ENCODE assay signal across 8 cellular contexts in genomic region chr12:10716704-10717315, GRCh38. TPM values are rescaled to one million over a fixed set of nuclear protein-coding genes. Genes with fewer than 3 reads are reported as not detected.
DNase-seq lines count a peak whose midpoint lies in the region; ATAC-seq, FAIRE-seq and TF ChIP-seq lines count a peak whose summit lies in the region.

No MANE protein-coding gene starts in this region.

- TF ChIP-seq POLR2A in GM12891 (IDR thresholded peaks at IDR 0.05; ENCODE audit: low read depth, low read length) = no peak

- DNase-seq in NCI-H2171 treated with DMSO at 0.1 percent for 48 hours (lab: John Stamatoyannopoulos, UW) (peak; percentile 51), NCI-H2171 (lab: John Stamatoyannopoulos, UW) (no peak), cerebellar cortex (ENCODE audit: low spot score) (peak; percentile 8), lung microvascular endothelial cell (ENCODE audit: low read depth in 2 of 2) (peak; percentile 94 to 96), urothelium cell line (ENCODE audit: low spot score) (peak; percentile 92), GM12891 (ENCODE audit: insufficient read length, low spot score) (no peak), HuH-7.5 (ENCODE audit: low spot score) (no peak)

- no peak for ATAC-seq in GM19467 (IDR thresholded peaks at IDR 0.05; ENCODE audit: unreplicated experiment)

- FAIRE-seq in urothelium cell line (lab: Jason Lieb, UNC) (peak; percentile 86), GM12891 (lab: Jason Lieb, UNC) (no peak)

TF ChIP-seq in GM12891, 5 proteins besides CTCF, POLR2A, EP300 and RAD21:
- no peak for TF ChIP-seq PAX5 (IDR thresholded peaks at IDR 0.05; ENCODE audit: insufficient read depth, low read length, severe bottlenecking)
- TF ChIP-seq SPI1 (IDR thresholded peaks at IDR 0.05; ENCODE audit: low read depth, low read length) = no peak
- no peak for TF ChIP-seq TAF1 (IDR thresholded peaks at IDR 0.05; ENCODE audit: low read depth, low read length)
- no peak for TF ChIP-seq POU2F2 (IDR thresholded peaks at IDR 0.05; ENCODE audit: low read depth, low read length)
- no peak for TF ChIP-seq POLR2AphosphoS5 (IDR thresholded peaks at IDR 0.05; ENCODE audit: low read depth, low read length)

RNA-seq across cellular contexts. Expression of gene YBX3, which starts 6.3 kb away (rescaled TPM):
- 127 and 170 TPM in 2 replicates for total RNA-seq in lung microvascular endothelial cell
- 132 TPM for polyA plus RNA-seq in GM12891 (2012; ENCODE audit: low read depth, missing spikeins)

RNA-seq across cellular contexts. Expression of gene STYK1, which starts 43.0 kb away (rescaled TPM):
- total RNA-seq in lung microvascular endothelial cell = 4.2 and 8.1 TPM in 2 replicates
- polyA plus RNA-seq in GM12891 (2012; ENCODE audit: low read depth, missing spikeins) = 0.92 TPM

Comparison
In these comparisons a context has a peak if more than half of its experiments do, and no peak if none do; other contexts are left out.
1. DNase-seq: peak in NCI-H2171 treated with DMSO at 0.1 percent for 48 hours (single experiment), cerebellar cortex (single experiment), lung microvascular endothelial cell (2 of 2) and urothelium cell line (single experiment); none in NCI-H2171 (single experiment), GM12891 (single experiment) and HuH-7.5 (single experiment).